In the genomic region with DNA sequence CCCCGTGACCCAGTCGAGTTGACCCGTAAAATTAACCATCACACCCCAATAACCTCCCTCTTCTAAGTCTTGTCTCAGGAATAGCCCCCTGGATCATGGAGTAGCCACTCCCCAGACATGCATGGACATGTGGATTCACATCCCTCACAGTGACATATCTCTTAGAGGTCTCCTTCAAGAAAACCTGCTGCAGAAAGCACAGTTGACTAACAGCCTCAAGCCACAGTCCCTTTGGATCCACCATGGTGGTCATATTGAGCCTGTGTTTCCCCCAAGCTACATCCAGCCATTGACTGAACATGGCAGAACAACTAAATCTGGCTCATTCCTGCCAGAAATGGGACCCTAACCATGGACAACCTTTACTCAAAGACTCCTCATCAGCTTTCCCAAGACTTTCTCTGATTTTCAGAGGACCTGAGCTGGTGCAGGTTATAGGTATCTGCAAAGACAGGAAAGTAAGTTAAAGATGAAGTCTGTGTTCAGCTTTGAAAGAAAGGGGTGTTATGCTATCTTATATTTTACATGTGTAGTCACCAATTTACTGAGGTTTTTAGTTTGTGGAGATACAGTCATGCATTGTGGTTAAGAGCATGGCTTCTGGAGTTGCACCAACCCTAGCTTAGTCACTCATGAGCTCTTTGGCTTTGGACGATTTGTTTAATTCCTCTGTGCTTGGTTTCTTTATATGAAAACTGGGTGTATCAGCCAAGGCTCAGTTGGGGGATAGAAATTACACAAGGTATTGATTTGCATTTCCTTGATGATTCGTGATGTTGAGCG, we compare ENCODE assay signal across 11 cellular contexts.
DNase-seq lines count a peak whose midpoint lies in the region; ATAC-seq and TF ChIP-seq lines count a peak whose summit lies in the region.
"Had no signal": no experiment of that assay in that cellular context is flagged by ENCODE, and none has a peak within 500 bp of the region (broad histone marks: within the 10 kb centered on the region; RNA-seq: fewer than 3 reads in every experiment).

No MANE protein-coding gene starts in this region.

- H3K4me1 ChIP-seq in A673 (ENCODE audit: insufficient read depth, low read length, poor library complexity, severe bottlenecking), result peaks cover 20% of the 10 kb centered on the region
- peaks cover 0 to 20% (median 0%) of the 10 kb centered on the region in 12 donors for H3K4me1 ChIP-seq in heart left ventricle

- no peak for ATAC-seq in heart left ventricle
- ATAC-seq: Panc1 had no signal

- intact Hi-C loops in A673 (cut with micrococcal nuclease; ENCODE audit: unreplicated experiment), result no loop called here
- intact Hi-C loops in heart left ventricle (cut with DNase I), result no loop called here
- intact Hi-C loops in cardiac septum (cut with DNase I), result no loop called here

- H3K9me3 ChIP-seq in A673 (ENCODE audit: low read depth, low read length, poor library complexity, severe bottlenecking) (peaks cover 6% of the 10 kb centered on the region), heart left ventricle (peaks cover 0 to 10% (median 2%) of the 10 kb centered on the region in 12 donors)

- 75 to 93% (median 84%) methylated on average over 6 of the region's 6 CpGs for WGBS in heart left ventricle, 4 donors

- no peaks in the 10 kb centered on the region for H3K36me3 ChIP-seq in A673 (ENCODE audit: insufficient read depth, low read length, poor library complexity, severe bottlenecking)
- no peaks in the 10 kb centered on the region for H3K36me3 ChIP-seq in heart left ventricle

- H3K4me3 ChIP-seq in retinal pigment epithelial cell (ENCODE audit: low read length) (no peak overlapping the region), A673 (ENCODE audit: low read depth, low read length, poor library complexity, severe bottlenecking) (no peak overlapping the region), heart left ventricle (no peak overlapping the region)
- H3K4me3 ChIP-seq: skin epidermis had no signal

- POLR2A ChIA-PET in A673 (lab: Charles Lee; ENCODE audit: low non-redundant PET), result no interaction called here

- no peaks in the 10 kb centered on the region for H3K27me3 ChIP-seq in A673 (replicated peaks; ENCODE audit: insufficient read depth, low read depth, low read length, poor library complexity)
- peaks cover 0 to 11% (median 0%) of the 10 kb centered on the region in 9 donors for H3K27me3 ChIP-seq in heart left ventricle

- DNase-seq in GM04504 (ENCODE audit: low read depth), result peak; percentile 25
- peak; percentile 30 to 64 for DNase-seq in NOMO-1 (lab: John Stamatoyannopoulos, UW; ENCODE audit: unreplicated experiment in 2 of 2)
- DNase-seq in epithelial cell of prostate (ENCODE audit: low read depth, low spot score), result peak; percentile 92
- peak; percentile 36 for DNase-seq in retinal pigment epithelial cell (ENCODE audit: low read depth)
- DNase-seq in A673 (ENCODE audit: low spot score), result no peak
- DNase-seq in heart left ventricle, result no peak
- no peak for DNase-seq in cardiac septum (ENCODE audit: low spot score)
- DNase-seq: NCI-H1417 treated with DMSO at 0.1 percent for 48 hours had no signal

- no peak for TF ChIP-seq CTCF in retinal pigment epithelial cell (conservative IDR thresholded peaks at IDR 0.05; ENCODE audit: low read depth, low read length)
- no peak for TF ChIP-seq CTCF in A673 (conservative IDR thresholded peaks at IDR 0.05; ENCODE audit: low read depth, low read length)
- TF ChIP-seq CTCF in heart left ventricle (IDR thresholded peaks at IDR 0.05), result no peak

- CTCF ChIA-PET in A673 (lab: Charles Lee), result no interaction called here

- no TSS peak for BruUV-seq in A673 (replicated peaks; lab: Mats Ljungman, UMichigan)

- TF ChIP-seq POLR2A in heart left ventricle (IDR thresholded peaks at IDR 0.05), result no peak

- H3K27ac ChIP-seq in epithelial cell of prostate, result peak overlapping the region; percentile 67
- H3K27ac ChIP-seq in A673 (ENCODE audit: low read depth, low read length, poor library complexity, severe bottlenecking), result no peak overlapping the region
- no peak overlapping the region for H3K27ac ChIP-seq in heart left ventricle
- H3K27ac ChIP-seq: VCaP had no signal

Comparison
In these comparisons a context has a peak if more than half of its experiments do, and no peak if none do; other contexts are left out.
1. DNase-seq: peak in GM04504 (single experiment), NOMO-1 (2 of 2), epithelial cell of prostate (single experiment) and retinal pigment epithelial cell (single experiment); none in A673 (single experiment), heart left ventricle (0 of 5) and cardiac septum (single experiment).